ENCODE assay signal across 8 cellular contexts in the genomic region with DNA sequence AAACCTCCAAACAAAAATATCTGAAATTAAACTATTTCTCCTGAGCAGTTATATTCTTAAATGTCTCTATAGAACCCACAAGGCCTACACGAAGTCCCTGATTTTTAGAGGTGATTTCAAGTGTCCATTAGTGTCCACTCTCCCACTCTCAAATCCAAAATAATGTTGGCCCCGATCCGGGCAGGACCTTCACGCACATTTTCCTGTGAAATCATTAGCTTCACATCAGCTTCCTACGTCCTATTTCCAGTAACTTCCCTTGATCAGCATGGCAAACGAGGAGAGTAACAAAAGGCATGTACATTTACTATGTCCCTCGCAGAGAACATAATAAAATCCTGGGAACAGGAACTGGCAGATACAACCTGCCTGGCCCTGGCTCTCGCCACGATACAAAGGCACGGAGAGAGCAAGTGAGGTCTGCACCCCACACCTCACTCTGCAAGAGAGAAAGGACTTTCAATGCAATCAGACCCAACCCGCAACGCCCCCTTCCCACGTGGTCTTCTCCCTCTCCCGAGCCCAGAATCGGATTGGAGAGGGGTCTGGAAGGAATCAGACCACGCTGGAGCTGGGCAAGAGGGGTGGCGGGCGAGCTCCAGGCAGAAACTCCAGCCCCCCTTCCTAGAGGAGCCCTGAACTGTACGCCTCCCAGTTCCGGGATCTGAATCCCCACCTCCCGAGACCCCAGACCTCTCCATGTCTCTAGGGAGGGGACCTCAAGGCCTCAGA. TPM values are rescaled to one million over a fixed set of nuclear protein-coding genes. Genes with fewer than 3 reads are reported as not detected.
DNase-seq lines count a peak whose midpoint lies in the region; ATAC-seq lines count a peak whose summit lies in the region.

No MANE protein-coding gene starts in this region.

- H3K27me3 Mint-ChIP-seq in stimulated activated naive B cell treated with anti-CD40 and anti-IgM and Interleukin-4, amounts not matched to agents 10 μg/mL and 1 μg/mL and 100 μg/mL, for 72 hours = no peaks in the 10 kb centered on the region

- peak; percentile 21 to 32 for DNase-seq in NOMO-1 (lab: John Stamatoyannopoulos, UW; ENCODE audit: unreplicated experiment in 2 of 2)
- no peak for DNase-seq in NOMO-1 treated with dmso at 0.1 percent for 144 hours (lab: John Stamatoyannopoulos, UW; ENCODE audit: unreplicated experiment)
- DNase-seq in NCI-H460 (ENCODE audit: extremely low read depth, low read depth) = peak; percentile 25
- peak; percentile 76 for DNase-seq in activated CD8-positive, alpha-beta memory T cell treated with anti-CD3 and anti-CD28 coated beads for 24 hours
- peak; percentile 21 for DNase-seq in mucosa of gallbladder (ENCODE audit: low spot score)
- DNase-seq in stimulated activated naive B cell treated with anti-CD40 and anti-IgM and Interleukin-4, amounts not matched to agents 10 μg/mL and 1 μg/mL and 100 μg/mL, for 72 hours = peak; percentile 15

- no peaks in the 10 kb centered on the region for H3K9me3 ChIP-seq in esophagus (ENCODE audit: control insufficient read depth in 2 of 2, insufficient read depth in 1 of 2, low read depth in 1 of 2, low read length in 1 of 2)

- H3K4me3 ChIP-seq in esophagus (ENCODE audit: low read depth in 1 of 2, low read length in 2 of 2) = peak overlapping the region; percentile 89 to 95

- peak overlapping the region; percentile 87 to 94 for H3K4me3 Mint-ChIP-seq in stimulated activated naive B cell treated with anti-CD40 and anti-IgM and Interleukin-4, amounts not matched to agents 10 μg/mL and 1 μg/mL and 100 μg/mL, for 72 hours

- peaks cover 5 to 6% of the 10 kb centered on the region in 2 donors for H3K36me3 Mint-ChIP-seq in stimulated activated naive B cell treated with anti-CD40 and anti-IgM and Interleukin-4, amounts not matched to agents 10 μg/mL and 1 μg/mL and 100 μg/mL, for 72 hours

- H3K27ac ChIP-seq in esophagus (ENCODE audit: low read depth in 2 of 2, low read length in 1 of 2) = peak overlapping the region; percentile 90 to 98

- H3K4me1 ChIP-seq in esophagus (ENCODE audit: control insufficient read depth in 2 of 2, insufficient read depth in 2 of 2, low read length in 1 of 2) = peaks cover 0 to 8% of the 10 kb centered on the region in 2 donors

- peak; percentile 12 for ATAC-seq in HG02973 (IDR thresholded peaks at IDR 0.05; ENCODE audit: unreplicated experiment)
- peak in 1 of 2 donors; percentile 21 for ATAC-seq in stimulated activated naive B cell treated with anti-CD40 and anti-IgM and Interleukin-4, amounts not matched to agents 10 μg/mL and 1 μg/mL and 100 μg/mL, for 72 hours (replicated peaks)

- H3K36me3 ChIP-seq in esophagus (ENCODE audit: control insufficient read depth in 2 of 2, insufficient read depth in 2 of 2, low read length in 1 of 2) = no peaks in the 10 kb centered on the region

- H3K9me3 Mint-ChIP-seq in stimulated activated naive B cell treated with anti-CD40 and anti-IgM and Interleukin-4, amounts not matched to agents 10 μg/mL and 1 μg/mL and 100 μg/mL, for 72 hours = no peaks in the 10 kb centered on the region

- WGBS in esophagus, 2 donors = 2 to 3% methylated on average over 21 of the region's 21 CpGs

- H3K4me1 Mint-ChIP-seq in stimulated activated naive B cell treated with anti-CD40 and anti-IgM and Interleukin-4, amounts not matched to agents 10 μg/mL and 1 μg/mL and 100 μg/mL, for 72 hours = peaks cover 11 to 23% of the 10 kb centered on the region in 2 donors

- no peaks in the 10 kb centered on the region for H3K27me3 ChIP-seq in esophagus (ENCODE audit: control insufficient read depth in 1 of 2, insufficient read depth in 2 of 2, low read length in 2 of 2)

- peak overlapping the region; percentile 91 for H3K27ac Mint-ChIP-seq in stimulated activated naive B cell treated with anti-CD40 and anti-IgM and Interleukin-4, amounts not matched to agents 10 μg/mL and 1 μg/mL and 100 μg/mL, for 72 hours

RNA-seq across cellular contexts. Expression of a gene that starts 17.5 kb away (rescaled TPM):
- not detected in 2 replicates for total RNA-seq in NCI-H460 (2014; rRNA removed; shearing (Covaris generic))
- not detected in 2 replicates for polyA plus RNA-seq in NCI-H460 (2014; cell fraction: nucleus; rRNA removed)
- not detected for polyA plus RNA-seq in esophagus
- not detected for total RNA-seq in mucosa of gallbladder

RNA-seq across cellular contexts. Expression of a gene that starts 48.4 kb away (rescaled TPM):
- 26.1 and 35.6 TPM in 2 replicates for total RNA-seq in NCI-H460 (2014; rRNA removed; shearing (Covaris generic))
- polyA plus RNA-seq in NCI-H460 (2014; cell fraction: nucleus; rRNA removed) = 54.6 and 62.0 TPM in 2 replicates
- polyA plus RNA-seq in esophagus = 10 to 100 TPM; 20.0 to 25.4 TPM
- total RNA-seq in mucosa of gallbladder = 74.6 TPM

RNA-seq across cellular contexts. Expression of a gene that starts 48.4 kb away (rescaled TPM):
- total RNA-seq in NCI-H460 (2014; rRNA removed; shearing (Covaris generic)) = 23.0 and 27.5 TPM in 2 replicates
- 18.6 and 25.2 TPM in 2 replicates for polyA plus RNA-seq in NCI-H460 (2014; cell fraction: nucleus; rRNA removed)
- polyA plus RNA-seq in esophagus = 1 to 10 TPM; 6.2 to 6.7 TPM
- total RNA-seq in mucosa of gallbladder = 14.5 TPM
